ENCODE assay signal across 11 cellular contexts in the genomic region with DNA sequence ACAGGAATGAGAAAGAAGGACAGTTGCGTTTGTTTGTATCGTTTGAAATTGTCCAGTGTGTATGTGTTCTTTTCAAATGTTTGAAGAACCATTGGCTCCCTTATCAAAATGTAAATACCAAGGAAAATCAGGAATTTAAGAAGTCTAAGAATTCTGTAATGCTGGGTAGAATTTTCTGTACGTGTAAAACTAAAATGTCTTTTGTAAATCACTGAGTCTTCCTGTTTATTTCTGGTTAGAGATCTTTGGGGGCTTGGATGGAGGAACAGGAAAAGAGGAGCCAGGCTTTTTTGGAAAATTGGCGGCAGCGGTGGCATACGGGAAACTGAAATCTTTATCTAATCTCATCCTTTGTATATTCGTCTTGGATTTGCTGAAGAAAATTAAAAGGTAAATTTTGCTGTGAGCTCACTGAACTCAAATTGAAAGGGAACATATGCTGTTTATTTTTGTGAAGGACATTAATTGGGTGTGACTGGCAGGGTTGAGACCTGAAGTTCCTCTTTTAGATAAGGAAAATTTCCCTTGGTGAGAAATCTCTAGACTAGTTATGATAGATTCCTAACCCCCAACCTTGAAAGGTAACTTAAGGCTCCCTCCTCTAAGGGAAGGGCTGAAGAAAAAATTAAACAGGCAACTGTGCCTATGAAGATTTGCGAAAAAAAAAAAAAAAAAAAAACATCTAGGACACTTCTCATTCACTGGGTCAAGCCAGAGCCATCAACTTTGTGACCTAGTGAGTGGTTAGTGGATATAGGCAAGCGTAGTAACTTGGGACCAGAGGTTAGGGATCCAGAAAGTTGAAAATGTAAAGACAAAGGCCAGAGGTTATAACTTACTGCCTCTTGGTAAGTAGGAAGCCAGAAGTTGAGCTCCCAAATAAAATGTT. TPM values are rescaled to one million over a fixed set of nuclear protein-coding genes. Genes with fewer than 3 reads are reported as not detected.
DNase-seq lines count a peak whose midpoint lies in the region; ATAC-seq and TF ChIP-seq lines count a peak whose summit lies in the region.
"Had no signal": no experiment of that assay in that cellular context is flagged by ENCODE, and none has a peak within 500 bp of the region (broad histone marks: within the 10 kb centered on the region; RNA-seq: fewer than 3 reads in every experiment).

No MANE protein-coding gene starts in this region.

- H3K27me3 Mint-ChIP-seq in activated CD8-positive, alpha-beta memory T cell treated with anti-CD3 and anti-CD28 coated beads, Interleukin-2, amount 10 ng/mL, durations not matched to agents 7 days and 5 days: peaks cover 3% of the 10 kb centered on the region

- H3K9me3 ChIP-seq in iPS-20b (ENCODE audit: insufficient read depth, low read depth, low read length) (peaks cover 5% of the 10 kb centered on the region; the same call in 1 of the 2 replicates), thymus (ENCODE audit: control insufficient read depth) (no peaks in the 10 kb centered on the region)
- H3K9me3 ChIP-seq: vagina had no signal

- no peak for DNase-seq in activated CD8-positive, alpha-beta memory T cell treated with anti-CD3 and anti-CD28 coated beads, Interleukin-2, amount 10 ng/mL, durations not matched to agents 7 days and 5 days
- no peak for DNase-seq in activated CD8-positive, alpha-beta memory T cell treated with anti-CD3 and anti-CD28 coated beads, Interleukin-2, amount 50 U/mL, for 48 hours
- no peak for DNase-seq in NCI-H446 (lab: John Stamatoyannopoulos, UW)
- DNase-seq in D341Med (ENCODE audit: low spot score): no peak
- DNase-seq: KG1 had no signal

- H3K4me1 Mint-ChIP-seq in activated CD8-positive, alpha-beta memory T cell treated with anti-CD3 and anti-CD28 coated beads, Interleukin-2, amount 10 ng/mL, durations not matched to agents 7 days and 5 days: peaks cover 18% of the 10 kb centered on the region

- peak overlapping the region; percentile 64 for H3K27ac ChIP-seq in VCaP
- H3K27ac ChIP-seq in iPS-20b (ENCODE audit: low read length): no peak overlapping the region
- no peak overlapping the region for H3K27ac ChIP-seq in thymus (ENCODE audit: low read depth)

- CTCF ChIA-PET in activated CD8-positive, alpha-beta memory T cell treated with anti-CD3 and anti-CD28 coated beads, Interleukin-2, amount 10 ng/mL, durations not matched to agents 7 days and 5 days (lab: Charles Lee): interaction anchor here (0.7 to 3.8 kb wide), 16 partner anchors 8 to 396 kb away, joined by 3 to 91 read pairs (median 6); partner anchors contain the start of genes PHLPP2, TAT and ZNF821

- no peak for ATAC-seq in activated CD8-positive, alpha-beta memory T cell treated with anti-CD3 and anti-CD28 coated beads, Interleukin-2, amount 10 ng/mL, durations not matched to agents 7 days and 5 days
- ATAC-seq in GM19452 (IDR thresholded peaks at IDR 0.05; ENCODE audit: unreplicated experiment): no peak

- H3K4me1 ChIP-seq in iPS-20b (ENCODE audit: insufficient read depth, low read length) (no peaks in the 10 kb centered on the region), thymus (ENCODE audit: control insufficient read depth, insufficient read depth, low read length) (peaks cover 5% of the 10 kb centered on the region)
- H3K4me1 ChIP-seq: vagina had no signal

- peaks cover 2% of the 10 kb centered on the region for H3K36me3 Mint-ChIP-seq in activated CD8-positive, alpha-beta memory T cell treated with anti-CD3 and anti-CD28 coated beads, Interleukin-2, amount 10 ng/mL, durations not matched to agents 7 days and 5 days

- H3K9ac ChIP-seq in iPS-20b (ENCODE audit: low read depth, low read length): peak overlapping the region; percentile 57; the same call in 1 of the 2 replicates

- peak overlapping the region; percentile 79 for H3K4me3 Mint-ChIP-seq in activated CD8-positive, alpha-beta memory T cell treated with anti-CD3 and anti-CD28 coated beads, Interleukin-2, amount 10 ng/mL, durations not matched to agents 7 days and 5 days

- H3K36me3 ChIP-seq in iPS-20b (ENCODE audit: insufficient read depth, low read depth, low read length) (no peaks in the 10 kb centered on the region), thymus (ENCODE audit: control insufficient read depth, insufficient read depth) (no peaks in the 10 kb centered on the region)
- H3K36me3 ChIP-seq: vagina had no signal

- no peak for TF ChIP-seq CTCF in VCaP (conservative IDR thresholded peaks at IDR 0.05)

- no peaks in the 10 kb centered on the region for H3K9me3 Mint-ChIP-seq in activated CD8-positive, alpha-beta memory T cell treated with anti-CD3 and anti-CD28 coated beads, Interleukin-2, amount 10 ng/mL, durations not matched to agents 7 days and 5 days (ENCODE audit: low read depth)

- H3K27me3 ChIP-seq in iPS-20b (ENCODE audit: insufficient read depth, low read length): no peaks in the 10 kb centered on the region
- peaks cover 4% of the 10 kb centered on the region for H3K27me3 ChIP-seq in thymus (ENCODE audit: control insufficient read depth, insufficient read depth)
- H3K27me3 ChIP-seq: vagina had no signal

- WGBS in thymus: 79% methylated on average over 9 of the region's 9 CpGs

- H3K4me3 ChIP-seq in iPS-20b (ENCODE audit: low read length) (peak overlapping the region; percentile 77; the same call in 1 of the 2 replicates), thymus (ENCODE audit: low read length) (peak overlapping the region; percentile 54)

- H3K27ac Mint-ChIP-seq in activated CD8-positive, alpha-beta memory T cell treated with anti-CD3 and anti-CD28 coated beads, Interleukin-2, amount 10 ng/mL, durations not matched to agents 7 days and 5 days: peak overlapping the region; percentile 93

RNA-seq across cellular contexts. Expression of gene TAT, which starts 10.8 kb away (rescaled TPM):
- total RNA-seq in activated CD8-positive, alpha-beta memory T cell treated with anti-CD3 and anti-CD28 coated beads, Interleukin-2, amount 10 ng/mL, durations not matched to agents 7 days and 5 days: not detected
- 0.62 TPM for polyA plus RNA-seq in thymus
- total RNA-seq: renal cortical epithelial cell, vagina had no signal

RNA-seq across cellular contexts. Expression of gene CHST4, which starts 39.8 kb away (rescaled TPM):
- total RNA-seq in activated CD8-positive, alpha-beta memory T cell treated with anti-CD3 and anti-CD28 coated beads, Interleukin-2, amount 10 ng/mL, durations not matched to agents 7 days and 5 days: not detected
- polyA plus RNA-seq in thymus: 0.34 TPM
- total RNA-seq: renal cortical epithelial cell, vagina had no signal

RNA-seq across cellular contexts. Expression of gene MARVELD3, which starts 59.9 kb away (rescaled TPM):
- total RNA-seq in activated CD8-positive, alpha-beta memory T cell treated with anti-CD3 and anti-CD28 coated beads, Interleukin-2, amount 10 ng/mL, durations not matched to agents 7 days and 5 days: not detected
- 3.1 TPM for polyA plus RNA-seq in thymus
